ENCODE assay signal across 7 cellular contexts in the genomic region with DNA sequence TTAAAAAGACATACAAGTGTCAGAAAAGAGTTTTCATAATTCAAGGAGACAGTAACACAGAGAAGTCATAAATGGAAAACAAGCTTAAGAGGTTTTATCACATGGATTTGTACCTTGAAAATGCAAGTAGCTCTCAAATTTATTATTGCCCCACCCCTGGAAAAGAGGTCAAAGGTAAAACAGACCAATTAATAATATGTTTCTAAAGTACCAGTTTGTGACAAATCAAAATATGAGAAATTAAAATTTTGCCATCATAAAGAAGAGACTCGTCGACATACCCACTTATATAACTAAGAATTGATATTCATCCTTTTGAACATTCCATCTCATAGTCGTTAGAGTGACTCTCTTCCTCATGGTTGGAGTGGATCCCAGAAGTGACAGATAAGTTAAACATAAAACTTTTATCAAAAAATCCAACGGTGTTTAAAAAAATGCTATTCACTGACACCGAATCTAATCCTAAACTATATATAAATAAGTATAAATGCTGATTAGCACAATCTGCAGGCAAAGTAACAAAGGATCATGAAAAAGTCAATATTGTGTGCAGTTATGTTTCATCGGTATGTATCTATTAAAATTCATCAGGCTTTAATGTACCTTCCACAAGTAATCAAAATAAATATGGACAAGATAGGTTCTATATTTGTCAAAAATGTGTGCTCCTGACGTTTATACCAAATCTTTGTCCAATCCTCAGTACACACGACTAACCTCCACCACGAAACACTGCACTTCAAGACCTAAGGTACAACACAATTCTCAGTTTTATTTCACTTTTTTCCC. TPM values are rescaled to one million over a fixed set of nuclear protein-coding genes. Genes with fewer than 3 reads are reported as not detected.
DNase-seq lines count a peak whose midpoint lies in the region; ATAC-seq and TF ChIP-seq lines count a peak whose summit lies in the region.

No MANE protein-coding gene starts in this region.

- intact Hi-C loops in adrenal gland (cut with DNase I) = no loop called here

- POLR2A ChIA-PET in HEK293 (lab: Yijun Ruan, JAX) = interaction anchor here (1.0 kb wide), 1 partner anchor 15 kb away, joined by 3 read pairs; no protein-coding TSS in a partner anchor

- H3K9ac ChIP-seq in iPS-18a (ENCODE audit: low read length) = peak overlapping the region; percentile 91
- H3K9ac ChIP-seq in subcutaneous abdominal adipose tissue (ENCODE audit: low read length in 5 of 5) = peak overlapping the region in 4 of 5 donors; percentile 91 to 97 (median 94)

- TF ChIP-seq POLR2A in adrenal gland (IDR thresholded peaks at IDR 0.05) = no peak

- DNase-seq in adrenal gland = no peak
- no peak for DNase-seq in ecto neural progenitor cell (ENCODE audit: low spot score)
- no peak for DNase-seq in GM19238 (ENCODE audit: insufficient read length, low spot score)

- no peaks in the 10 kb centered on the region for H3K9me3 ChIP-seq in HEK293 (ENCODE audit: control insufficient read depth, insufficient read depth, low read depth, low read length)
- no peaks in the 10 kb centered on the region for H3K9me3 ChIP-seq in adrenal gland (replicated peaks in 1 of 3)
- no peaks in the 10 kb centered on the region for H3K9me3 ChIP-seq in iPS-18a (ENCODE audit: control insufficient read depth, low read depth, low read length)
- no peaks in the 10 kb centered on the region for H3K9me3 ChIP-seq in subcutaneous abdominal adipose tissue (ENCODE audit: control insufficient read depth in 5 of 5, low read length in 5 of 5)

- H3K4me3 ChIP-seq in HEK293 (ENCODE audit: low read depth, low read length) = peak overlapping the region; percentile 65; the same call in 1 of the 2 replicates
- no peak overlapping the region for H3K4me3 ChIP-seq in adrenal gland
- H3K4me3 ChIP-seq in iPS-18a (ENCODE audit: low read length) = peak overlapping the region; percentile 95
- peak overlapping the region; percentile 86 to 94 (median 91) for H3K4me3 ChIP-seq in subcutaneous abdominal adipose tissue (ENCODE audit: low read depth in 1 of 5, low read length in 5 of 5)

- CTCF ChIA-PET in HEK293 (lab: Yijun Ruan, JAX) = interaction anchor here (0.7 kb wide), 2 partner anchors 42 to 78 kb away, joined by 3 to 5 read pairs; no protein-coding TSS in a partner anchor

- 47 to 53% (median 52%) methylated on average over 9 of the region's 9 CpGs for WGBS in adrenal gland, 4 donors

- ATAC-seq in GM19324 (IDR thresholded peaks at IDR 0.05; ENCODE audit: low FRiP score, unreplicated experiment) = no peak

- H3K4me1 ChIP-seq in HEK293 (ENCODE audit: control insufficient read depth, insufficient read depth, low read length) (peaks cover 26% of the 10 kb centered on the region), adrenal gland (replicated peaks in 1 of 2) (peaks cover 0 to 37% of the 10 kb centered on the region in 2 donors), iPS-18a (ENCODE audit: control insufficient read depth, low read depth, low read length) (peaks cover 11% of the 10 kb centered on the region), subcutaneous abdominal adipose tissue (ENCODE audit: control insufficient read depth in 5 of 5, insufficient read depth in 5 of 5, low read length in 5 of 5) (peaks cover 0 to 59% (median 52%) of the 10 kb centered on the region in 5 donors)

- TF ChIP-seq CTCF in HEK293 (tag by site-specific recombination; IDR thresholded peaks at IDR 0.05) (no peak), adrenal gland (IDR thresholded peaks at IDR 0.05) (no peak)

- H3K27me3 ChIP-seq in adrenal gland (no peaks in the 10 kb centered on the region), iPS-18a (ENCODE audit: control insufficient read depth, insufficient read depth, low read length) (no peaks in the 10 kb centered on the region), subcutaneous abdominal adipose tissue (ENCODE audit: control insufficient read depth in 5 of 5, insufficient read depth in 4 of 5, low read length in 5 of 5) (no peaks in the 10 kb centered on the region)

- H3K27ac ChIP-seq in HEK293 (ENCODE audit: extremely low read depth, low read depth, low read length) (peak overlapping the region; percentile 89), adrenal gland (peak overlapping the region in 4 of 5 donors; percentile 93 to 97 (median 94)), iPS-18a (ENCODE audit: low read length) (no peak overlapping the region), subcutaneous abdominal adipose tissue (ENCODE audit: low read depth, low read length) (peak overlapping the region; percentile 99)

- H3K36me3 ChIP-seq in HEK293 (ENCODE audit: control insufficient read depth in 2 of 2, insufficient read depth in 1 of 2, low read length in 2 of 2) (no peaks in the 10 kb centered on the region), adrenal gland (replicated peaks in 1 of 2) (no peaks in the 10 kb centered on the region), iPS-18a (ENCODE audit: control insufficient read depth, low read depth, low read length) (no peaks in the 10 kb centered on the region), subcutaneous abdominal adipose tissue (ENCODE audit: control insufficient read depth in 5 of 5, insufficient read depth in 5 of 5, low read length in 5 of 5) (no peaks in the 10 kb centered on the region)

TF ChIP-seq in HEK293, 187 proteins besides CTCF, POLR2A, EP300 and RAD21:
- TF ChIP-seq, protein P1, sequence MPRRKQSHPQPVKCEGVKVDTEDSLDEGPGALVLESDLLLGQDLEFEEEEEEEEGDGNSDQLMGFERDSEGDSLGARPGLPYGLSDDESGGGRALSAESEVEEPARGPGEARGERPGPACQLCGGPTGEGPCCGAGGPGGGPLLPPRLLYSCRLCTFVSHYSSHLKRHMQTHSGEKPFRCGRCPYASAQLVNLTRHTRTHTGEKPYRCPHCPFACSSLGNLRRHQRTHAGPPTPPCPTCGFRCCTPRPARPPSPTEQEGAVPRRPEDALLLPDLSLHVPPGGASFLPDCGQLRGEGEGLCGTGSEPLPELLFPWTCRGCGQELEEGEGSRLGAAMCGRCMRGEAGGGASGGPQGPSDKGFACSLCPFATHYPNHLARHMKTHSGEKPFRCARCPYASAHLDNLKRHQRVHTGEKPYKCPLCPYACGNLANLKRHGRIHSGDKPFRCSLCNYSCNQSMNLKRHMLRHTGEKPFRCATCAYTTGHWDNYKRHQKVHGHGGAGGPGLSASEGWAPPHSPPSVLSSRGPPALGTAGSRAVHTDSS (tag by site-specific recombination; IDR thresholded peaks at IDR 0.05) = no peak
- TF ChIP-seq ZNF660 (tag by site-specific recombination; IDR thresholded peaks at IDR 0.05) = 0 out of 2 replicates have a peak, but pooled peaks have one; percentile 22

RNA-seq across cellular contexts. Expression of a gene that starts 2.3 kb away (rescaled TPM):
- total RNA-seq in adrenal gland = 100 to 1,000 TPM in 2 of 8 donors, 10 to 100 TPM in 6; 57.3 to 124 (median 84.8) TPM
- 10 to 100 TPM; 17.4 to 57.1 (median 32.3) TPM for polyA plus RNA-seq in adrenal gland

Comparison
In these comparisons a context has a peak if more than half of its experiments do, and no peak if none do; other contexts are left out.
1. H3K4me3 ChIP-seq: peak in HEK293 (single experiment), iPS-18a (single experiment) and subcutaneous abdominal adipose tissue (5 of 5); none in adrenal gland (0 of 4).